ENCODE assay signal across 8 cellular contexts in the genomic region with DNA sequence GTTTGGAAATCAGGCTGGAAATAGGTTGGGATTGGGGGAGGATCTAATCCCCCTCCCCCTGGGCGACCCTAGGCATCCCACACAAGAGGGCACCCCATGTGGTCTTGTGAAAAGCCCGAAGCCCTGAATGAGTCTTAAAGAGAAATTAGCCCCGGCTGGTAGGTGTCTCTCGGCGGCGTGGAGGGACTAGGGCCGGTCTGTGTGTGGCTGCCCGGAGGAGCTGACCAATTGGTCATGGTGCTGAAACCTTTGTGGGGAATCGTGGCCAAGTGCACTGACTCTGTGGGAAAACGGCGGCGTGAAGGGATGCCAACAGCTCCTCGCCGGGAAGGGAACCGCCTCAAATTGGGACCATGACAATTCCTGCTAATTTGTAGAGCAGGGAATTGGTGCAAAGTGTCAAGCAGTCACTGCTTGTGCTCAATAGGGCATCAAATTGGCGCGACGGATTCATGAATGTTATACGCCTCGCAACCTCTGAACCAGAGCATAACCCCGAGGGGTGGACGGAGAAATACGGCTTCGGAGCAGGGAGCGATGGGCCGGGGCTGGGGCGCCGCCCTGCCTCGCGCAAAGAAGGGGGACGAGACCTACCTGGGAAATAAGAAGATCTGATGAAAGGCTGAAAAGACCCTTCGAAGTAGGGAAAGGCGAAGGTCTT. TPM values are rescaled to one million over a fixed set of nuclear protein-coding genes. Genes with fewer than 3 reads are reported as not detected.
DNase-seq lines count a peak whose midpoint lies in the region; ATAC-seq and TF ChIP-seq lines count a peak whose summit lies in the region.

No MANE protein-coding gene starts in this region.

- H3K4me3 ChIP-seq in hepatocyte = no peak overlapping the region

- H3K9me2 ChIP-seq in hepatocyte (replicated peaks; ENCODE audit: insufficient read depth) = no peaks in the 10 kb centered on the region

- no peaks in the 10 kb centered on the region for H4K20me1 ChIP-seq in hepatocyte (ENCODE audit: insufficient read depth, poor library complexity, severe bottlenecking)

- H3K27ac ChIP-seq in hepatocyte = no peak overlapping the region

- H3K4me1 ChIP-seq in hepatocyte (ENCODE audit: insufficient read depth) = peaks cover 10% of the 10 kb centered on the region

- H3K79me2 ChIP-seq in hepatocyte = no peaks in the 10 kb centered on the region

- peaks cover 59% of the 10 kb centered on the region for H3K27me3 Mint-ChIP-seq in activated naive CD4-positive, alpha-beta T cell treated with anti-CD3 and anti-CD28 coated beads, Interleukin-2, amount 50 U/mL, for 24 hours

- peaks cover 2% of the 10 kb centered on the region for H3K9me3 Mint-ChIP-seq in activated naive CD4-positive, alpha-beta T cell treated with anti-CD3 and anti-CD28 coated beads, Interleukin-2, amount 50 U/mL, for 24 hours

- 6% methylated on average over 33 of the region's 33 CpGs for WGBS in hepatocyte (ENCODE audit: low lambda C conversion rate, missing lambda C conversion rate)

- ATAC-seq in HG03159 (IDR thresholded peaks at IDR 0.05; ENCODE audit: unreplicated experiment) = no peak

- no peak overlapping the region for H2AFZ ChIP-seq in hepatocyte

- H3K4me2 ChIP-seq in hepatocyte = no peak overlapping the region

- peaks cover 99% of the 10 kb centered on the region for H3K27me3 ChIP-seq in hepatocyte

- H3K4me3 Mint-ChIP-seq in activated naive CD4-positive, alpha-beta T cell treated with anti-CD3 and anti-CD28 coated beads, Interleukin-2, amount 50 U/mL, for 24 hours = no peak overlapping the region

- no peaks in the 10 kb centered on the region for H3K9me3 ChIP-seq in hepatocyte (ENCODE audit: low read depth)

- TF ChIP-seq CTCF in hepatocyte (IDR thresholded peaks at IDR 0.05; ENCODE audit: poor library complexity) = no peak

- peak overlapping the region; percentile 33 for H3K27ac Mint-ChIP-seq in activated naive CD4-positive, alpha-beta T cell treated with anti-CD3 and anti-CD28 coated beads, Interleukin-2, amount 50 U/mL, for 24 hours

- peak; percentile 28 to 30 for DNase-seq in activated T-cell treated with anti-CD3 and anti-CD28 coated beads, Interleukin-2, amount 50 U/mL, for 48 hours
- DNase-seq in activated T-cell treated with anti-CD3 and anti-CD28 coated beads, Interleukin-2, amount 50 U/mL, for 1 hour = no peak
- peak; percentile 82 for DNase-seq in hepatocyte (ENCODE audit: low spot score)
- peak; percentile 41 for DNase-seq in smooth muscle cell of the brain vasculature (ENCODE audit: low read depth, low spot score)
- no peak for DNase-seq in effector CD8-positive, alpha-beta T cell (lab: John Stamatoyannopoulos, UW)
- DNase-seq in NCI-H2029 (lab: John Stamatoyannopoulos, UW) = no peak

- H3K36me3 ChIP-seq in hepatocyte (replicated peaks; ENCODE audit: insufficient read depth, low read depth) = no peaks in the 10 kb centered on the region

- peaks cover 29% of the 10 kb centered on the region for H3K4me1 Mint-ChIP-seq in activated naive CD4-positive, alpha-beta T cell treated with anti-CD3 and anti-CD28 coated beads, Interleukin-2, amount 50 U/mL, for 24 hours

- H3K36me3 Mint-ChIP-seq in activated naive CD4-positive, alpha-beta T cell treated with anti-CD3 and anti-CD28 coated beads, Interleukin-2, amount 50 U/mL, for 24 hours = peaks cover 3% of the 10 kb centered on the region

RNA-seq across cellular contexts. Expression of a gene that starts 1.5 kb away (rescaled TPM):
- total RNA-seq in hepatocyte = not detected in 2 replicates
- not detected in 2 replicates for polyA plus RNA-seq in hepatocyte

Comparison
In these comparisons a context has a peak if more than half of its experiments do, and no peak if none do; other contexts are left out.
1. DNase-seq: peak in activated T-cell treated with anti-CD3 and anti-CD28 coated beads, Interleukin-2, amount 50 U/mL, for 48 hours (2 of 2), hepatocyte (single experiment) and smooth muscle cell of the brain vasculature (single experiment); none in activated T-cell treated with anti-CD3 and anti-CD28 coated beads, Interleukin-2, amount 50 U/mL, for 1 hour (single experiment), effector CD8-positive, alpha-beta T cell (single experiment) and NCI-H2029 (single experiment).